ENCODE assay signal across 1 cellular context in genomic region chrX:135170877-135171519, GRCh38.
TF ChIP-seq lines count a peak whose summit lies in the region.

CT55 (minus strand) TSS chrX:135171398; CDS start chrX:135171171, 227 bp downstream.

TF ChIP-seq in SK-N-SH treated with all-trans-retinoic acid at 6 μM for 48 hours, 23 proteins besides CTCF, POLR2A, EP300 and RAD21 (continued from another document):
- no peak for TF ChIP-seq ARNTL (CRISPR knock-in tag; IDR thresholded peaks at IDR 0.05; ENCODE audit: borderline replicate concordance, low read depth)
- TF ChIP-seq ZNF70 (CRISPR knock-in tag; IDR thresholded peaks at IDR 0.05) = no peak
- no peak for TF ChIP-seq TCF4 (CRISPR knock-in tag; IDR thresholded peaks at IDR 0.05; ENCODE audit: borderline replicate concordance)
- no peak for TF ChIP-seq ESRRG (CRISPR knock-in tag; IDR thresholded peaks at IDR 0.05)
- TF ChIP-seq PPARA (CRISPR knock-in tag; IDR thresholded peaks at IDR 0.05; ENCODE audit: borderline replicate concordance) = no peak
- TF ChIP-seq ZNF565 (CRISPR knock-in tag; conservative IDR thresholded peaks at IDR 0.05; ENCODE audit: low read depth) = no peak
